In genomic region chr12:77402726-77403125, GRCh38 we compare ENCODE assay signal across 17 cellular contexts.
DNase-seq lines count a peak whose midpoint lies in the region; ATAC-seq and TF ChIP-seq lines count a peak whose summit lies in the region.
"Had no signal": no experiment of that assay in that cellular context is flagged by ENCODE, and none has a peak within 500 bp of the region (broad histone marks: within the 10 kb centered on the region; RNA-seq: fewer than 3 reads in every experiment).

No MANE protein-coding gene starts in this region.

- no peaks in the 10 kb centered on the region for H3K27me3 Mint-ChIP-seq in MCF 10A (ENCODE audit: insufficient read depth, unreplicated experiment)
- no peaks in the 10 kb centered on the region for H3K27me3 Mint-ChIP-seq in activated T-cell treated with anti-CD3 and anti-CD28 coated beads, Interleukin-2, amount 50 U/mL, for 72 hours (ENCODE audit: low read depth)
- H3K27me3 Mint-ChIP-seq: B cell, T-helper 17 cell had no signal

- no peak for TF ChIP-seq CTCF in MCF 10A (IDR thresholded peaks at IDR 0.05; ENCODE audit: unreplicated experiment)
- TF ChIP-seq CTCF in breast epithelium (IDR thresholded peaks at IDR 0.05) = no peak
- no peak for TF ChIP-seq CTCF in fibroblast of lung (conservative IDR thresholded peaks at IDR 0.05 in 1 of 2, IDR thresholded peaks at IDR 0.05 in 1 of 2; ENCODE audit: low read depth in 1 of 2, low read length in 2 of 2)

- H3K4me1 Mint-ChIP-seq in MCF 10A (ENCODE audit: insufficient read depth, unreplicated experiment) = no peaks in the 10 kb centered on the region
- no peaks in the 10 kb centered on the region for H3K4me1 Mint-ChIP-seq in activated T-cell treated with anti-CD3 and anti-CD28 coated beads, Interleukin-2, amount 50 U/mL, for 72 hours (ENCODE audit: low read depth)
- H3K4me1 Mint-ChIP-seq: B cell, T-helper 17 cell had no signal

- no peak overlapping the region for H2AFZ ChIP-seq in fibroblast of lung (ENCODE audit: low read length)
- H2AFZ ChIP-seq: neural progenitor cell had no signal

- no peaks in the 10 kb centered on the region for H3K79me2 ChIP-seq in fibroblast of lung (ENCODE audit: control insufficient read depth, insufficient read depth, low read length)

- H3K27me3 ChIP-seq in breast epithelium = no peaks in the 10 kb centered on the region
- no peaks in the 10 kb centered on the region for H3K27me3 ChIP-seq in fibroblast of lung (ENCODE audit: control insufficient read depth, insufficient read depth, low read length)
- H3K27me3 ChIP-seq: neural progenitor cell had no signal

- BruUV-seq in MCF 10A (replicated peaks; lab: Mats Ljungman, UMichigan) = no TSS peak

- CTCF ChIA-PET in MCF 10A (lab: Yijun Ruan, JAX) = interaction anchor here (0.6 kb wide), 1 partner anchor 384 kb away, joined by 3 read pairs; no protein-coding TSS in a partner anchor

- no peak overlapping the region for H3K9ac ChIP-seq in fibroblast of lung (ENCODE audit: insufficient read depth, low read length)
- H3K9ac ChIP-seq: neural progenitor cell had no signal

- no peak overlapping the region for H3K27ac Mint-ChIP-seq in MCF 10A (ENCODE audit: low read depth, unreplicated experiment)
- no peak overlapping the region for H3K27ac Mint-ChIP-seq in activated T-cell treated with anti-CD3 and anti-CD28 coated beads, Interleukin-2, amount 50 U/mL, for 72 hours
- H3K27ac Mint-ChIP-seq: B cell, neural progenitor cell, T-helper 17 cell had no signal

- H3K4me3 ChIP-seq in breast epithelium = no peak overlapping the region
- no peak overlapping the region for H3K4me3 ChIP-seq in fibroblast of lung (replicated peaks in 1 of 4; ENCODE audit: control extremely low read depth in 1 of 4, insufficient read depth in 1 of 4, low read depth in 3 of 4, low read length in 4 of 4)
- H3K4me3 ChIP-seq: coronary artery, neural progenitor cell had no signal

- intact Hi-C loops in MCF 10A (cut with micrococcal nuclease) (no loop called here), breast epithelium (cut with DNase I; ENCODE audit: low total_unique reads) (no loop called here)

- H3K9me3 Mint-ChIP-seq in MCF 10A (ENCODE audit: unreplicated experiment) = no peaks in the 10 kb centered on the region
- H3K9me3 Mint-ChIP-seq in activated T-cell treated with anti-CD3 and anti-CD28 coated beads, Interleukin-2, amount 50 U/mL, for 72 hours = no peaks in the 10 kb centered on the region
- H3K9me3 Mint-ChIP-seq: neural progenitor cell had no signal

- DNase-seq in MCF 10A (ENCODE audit: unreplicated experiment) (peak; percentile 55), breast epithelium (ENCODE audit: low spot score in 2 of 2) (no peak), NCI-H748 (lab: John Stamatoyannopoulos, UW; ENCODE audit: unreplicated experiment) (peak; percentile 87), fibroblast of lung (ENCODE audit: low read depth in 2 of 2) (peak; percentile 35 to 89), ureter (ENCODE audit: low spot score) (no peak)
- no peak for DNase-seq in activated T-cell treated with anti-CD3 and anti-CD28 coated beads, Interleukin-2, amount 50 U/mL, for 1 hour
- DNase-seq in activated T-cell treated with anti-CD3 and anti-CD28 coated beads, Interleukin-2, amount 50 U/mL, for 72 hours = no peak
- DNase-seq: activated CD4-positive, alpha-beta T cell treated with anti-CD3 and anti-CD28 coated beads, Interleukin-2, amount 50 U/mL, for 1 hour; activated gamma-delta T cell treated with Interleukin-2 at 50 U/mL for 16 hours; OCI-M1; stimulated activated CD4-positive, alpha-beta T cell treated with anti-CD3 and anti-CD28 coated beads, Interleukin-12 subunit alpha, Interleukin-12 subunit beta, amount 100 ng/mL, for 4 hours; T-helper 17 cell had no signal

- POLR2A ChIA-PET in MCF 10A (lab: Yijun Ruan, JAX) = no interaction called here

- H3K9me3 ChIP-seq in breast epithelium (no peaks in the 10 kb centered on the region), fibroblast of lung (ENCODE audit: control insufficient read depth, insufficient read depth, low read depth, low read length) (no peaks in the 10 kb centered on the region)

- H3K4me2 ChIP-seq in fibroblast of lung (ENCODE audit: extremely low read depth, insufficient read depth, low read length) = no peak overlapping the region
- H3K4me2 ChIP-seq: neural progenitor cell had no signal

- H3K4me1 ChIP-seq in breast epithelium (no peaks in the 10 kb centered on the region), fibroblast of lung (ENCODE audit: control insufficient read depth, extremely low read depth, insufficient read depth, low read length) (no peaks in the 10 kb centered on the region)

- ATAC-seq in activated T-cell treated with anti-CD3 and anti-CD28 coated beads, Interleukin-2, amount 50 U/mL, for 72 hours (replicated peaks in 1 of 2) = no peak
- no peak for ATAC-seq in GM18505 (IDR thresholded peaks at IDR 0.05; ENCODE audit: unreplicated experiment)
- ATAC-seq: left lobe of liver, T-helper 17 cell had no signal

- H3K36me3 Mint-ChIP-seq in MCF 10A (ENCODE audit: insufficient read depth, unreplicated experiment) = no peaks in the 10 kb centered on the region
- H3K36me3 Mint-ChIP-seq in activated T-cell treated with anti-CD3 and anti-CD28 coated beads, Interleukin-2, amount 50 U/mL, for 72 hours (ENCODE audit: insufficient read depth in 2 of 2) = no peaks in the 10 kb centered on the region
- H3K36me3 Mint-ChIP-seq: neural progenitor cell had no signal

- TF ChIP-seq POLR2A in breast epithelium (IDR thresholded peaks at IDR 0.05) (no peak), GM18505 (IDR thresholded peaks at IDR 0.05; ENCODE audit: borderline replicate concordance, extremely low read depth, insufficient read depth, insufficient read length) (no peak)

- H3K36me3 ChIP-seq in breast epithelium = no peaks in the 10 kb centered on the region
- H3K36me3 ChIP-seq in fibroblast of lung (ENCODE audit: control insufficient read depth, insufficient read depth, low read length) = no peaks in the 10 kb centered on the region
- H3K36me3 ChIP-seq: neural progenitor cell had no signal

- no peaks in the 10 kb centered on the region for H4K20me1 ChIP-seq in fibroblast of lung (ENCODE audit: control insufficient read depth, extremely low read depth, insufficient read depth, low read length)

- no peak overlapping the region for H3K4me3 Mint-ChIP-seq in MCF 10A (ENCODE audit: unreplicated experiment)
- H3K4me3 Mint-ChIP-seq in activated T-cell treated with anti-CD3 and anti-CD28 coated beads, Interleukin-2, amount 50 U/mL, for 72 hours = no peak overlapping the region
- H3K4me3 Mint-ChIP-seq: B cell, neural progenitor cell, T-helper 17 cell had no signal

- no peak overlapping the region for H3K27ac ChIP-seq in breast epithelium
- H3K27ac ChIP-seq in fibroblast of lung (ENCODE audit: insufficient read depth, low read length) = no peak overlapping the region
- H3K27ac ChIP-seq: coronary artery, neural progenitor cell had no signal

Comparison
In these comparisons a context has a peak if more than half of its experiments do, and no peak if none do; other contexts are left out.
1. DNase-seq: peak in MCF 10A (single experiment), NCI-H748 (single experiment) and fibroblast of lung (2 of 2); none in breast epithelium (0 of 2), activated T-cell treated with anti-CD3 and anti-CD28 coated beads, Interleukin-2, amount 50 U/mL, for 1 hour (single experiment), activated T-cell treated with anti-CD3 and anti-CD28 coated beads, Interleukin-2, amount 50 U/mL, for 72 hours (0 of 2) and ureter (single experiment).